Comparison of ENCODE assay signal across 1 cellular context in genomic region chr16:12318661-12319463, GRCh38.
TF ChIP-seq lines count a peak whose summit lies in the region.

No MANE protein-coding gene starts in this region.

TF ChIP-seq in A549, 52 proteins besides CTCF, POLR2A, EP300 and RAD21 (continued from another document):
- TF ChIP-seq RNF2 (IDR thresholded peaks at IDR 0.05; ENCODE audit: borderline replicate concordance, low read depth) (no peak), ELK1 (IDR thresholded peaks at IDR 0.05; ENCODE audit: low read depth, low read length) (no peak), HDAC2 (IDR thresholded peaks at IDR 0.05) (no peak), ESRRA (IDR thresholded peaks at IDR 0.05; ENCODE audit: borderline replicate concordance, low read length) (no peak)
